ENCODE assay signal across 24 cellular contexts in genomic region chr18:57026316-57026715, GRCh38.
DNase-seq lines count a peak whose midpoint lies in the region; ATAC-seq, FAIRE-seq and TF ChIP-seq lines count a peak whose summit lies in the region.
"Had no signal": no experiment of that assay in that cellular context is flagged by ENCODE, and none has a peak within 500 bp of the region (broad histone marks: within the 10 kb centered on the region; RNA-seq: fewer than 3 reads in every experiment).

No MANE protein-coding gene starts in this region.

- dilution Hi-C loops in IMR-90 (cut with HindIII; ENCODE audit: low sequenced_read_pairs, unreplicated experiment) = no loop called here

- TF ChIP-seq CTCF in IMR-90 (conservative IDR thresholded peaks at IDR 0.05; ENCODE audit: low read depth, low read length) (no peak), astrocyte (IDR thresholded peaks at IDR 0.05; ENCODE audit: insufficient read depth, low read depth, low read length) (no peak), Caco-2 (IDR thresholded peaks at IDR 0.05; ENCODE audit: insufficient read depth in 1 of 2, low read depth in 1 of 2, low read length in 1 of 2, severe bottlenecking in 1 of 2, unreplicated experiment in 1 of 2) (no peak)

- TF ChIP-seq POLR2A in IMR-90 (IDR thresholded peaks at IDR 0.05; ENCODE audit: low read depth, low read length) = no peak

- no peaks in the 10 kb centered on the region for H3K4me1 ChIP-seq in IMR-90 (ENCODE audit: control insufficient read depth, insufficient read depth, low read length)
- no peaks in the 10 kb centered on the region for H3K4me1 ChIP-seq in astrocyte (ENCODE audit: insufficient read depth, low read length)
- no peaks in the 10 kb centered on the region for H3K4me1 ChIP-seq in Caco-2
- no peaks in the 10 kb centered on the region for H3K4me1 ChIP-seq in aorta (ENCODE audit: control insufficient read depth in 1 of 2, insufficient read depth in 2 of 2, low read length in 2 of 2)
- H3K4me1 ChIP-seq: left lung, sigmoid colon, testis had no signal

- no peaks in the 10 kb centered on the region for H3K9me3 Mint-ChIP-seq in astrocyte (ENCODE audit: unreplicated experiment)
- H3K9me3 Mint-ChIP-seq in Caco-2 (ENCODE audit: unreplicated experiment) = no peaks in the 10 kb centered on the region

- H2BK15ac ChIP-seq in IMR-90 (ENCODE audit: low read depth, low read length) = no peak overlapping the region

- H3K79me1 ChIP-seq in IMR-90 (ENCODE audit: low read depth in 1 of 2, low read length in 2 of 2) = no peaks in the 10 kb centered on the region

- H3K36me3 Mint-ChIP-seq in astrocyte (ENCODE audit: low read depth, unreplicated experiment) (peaks cover 5% of the 10 kb centered on the region), Caco-2 (ENCODE audit: insufficient read depth, unreplicated experiment) (no peaks in the 10 kb centered on the region)

- peak; percentile 48 for ATAC-seq in IMR-90 (ENCODE audit: low read depth)
- ATAC-seq in aorta (ENCODE audit: low FRiP score) = no peak
- ATAC-seq: left lung had no signal

- FAIRE-seq in astrocyte (lab: Jason Lieb, UNC) = no peak
- FAIRE-seq: colon, GM12891, islet of Langerhans, urothelium cell line had no signal

- no peak overlapping the region for H3K14ac ChIP-seq in IMR-90 (replicated peaks; ENCODE audit: low read depth, low read length)

- BruUV-seq in IMR-90 (replicated peaks; lab: Mats Ljungman, UMichigan) = no TSS peak
- no TSS peak for BruUV-seq in Caco-2 (replicated peaks; lab: Mats Ljungman, UMichigan)

- peaks cover 7% of the 10 kb centered on the region for H3K4me1 Mint-ChIP-seq in astrocyte (ENCODE audit: low read depth, unreplicated experiment)
- H3K4me1 Mint-ChIP-seq in Caco-2 (ENCODE audit: low read depth, unreplicated experiment) = no peaks in the 10 kb centered on the region

- H2BK120ac ChIP-seq in IMR-90 (ENCODE audit: low read depth, low read length) = no peak overlapping the region

- H4K8ac ChIP-seq in IMR-90 (ENCODE audit: low read depth in 2 of 2, low read length in 2 of 2) = no peak overlapping the region

- H3K9ac ChIP-seq in IMR-90 (ENCODE audit: low read depth, low read length) = no peak overlapping the region
- no peak overlapping the region for H3K9ac ChIP-seq in astrocyte (ENCODE audit: low read length)

- no peak overlapping the region for H3K27ac Mint-ChIP-seq in astrocyte (ENCODE audit: unreplicated experiment)
- no peak overlapping the region for H3K27ac Mint-ChIP-seq in Caco-2 (ENCODE audit: unreplicated experiment)

- no peak for TF ChIP-seq RAD21 in IMR-90 (IDR thresholded peaks at IDR 0.05; ENCODE audit: low read length)

- no peak overlapping the region for H4K91ac ChIP-seq in IMR-90 (ENCODE audit: insufficient read depth, low read depth, low read length)

- no peaks in the 10 kb centered on the region for H3K9me3 ChIP-seq in IMR-90 (ENCODE audit: control insufficient read depth, insufficient read depth, low read length)
- H3K9me3 ChIP-seq in astrocyte (ENCODE audit: insufficient read depth, low read depth, low read length) = no peaks in the 10 kb centered on the region
- no peaks in the 10 kb centered on the region for H3K9me3 ChIP-seq in Caco-2
- no peaks in the 10 kb centered on the region for H3K9me3 ChIP-seq in aorta (ENCODE audit: control insufficient read depth, low read length)
- H3K9me3 ChIP-seq: left lung, neutrophil, sigmoid colon, testis had no signal

- H3K27me3 Mint-ChIP-seq in astrocyte (ENCODE audit: low read depth, unreplicated experiment) (no peaks in the 10 kb centered on the region), Caco-2 (ENCODE audit: insufficient read depth, unreplicated experiment) (no peaks in the 10 kb centered on the region)

- peak; percentile 8 for DNase-seq in EL
- DNase-seq in IMR-90 = peak; percentile 28
- DNase-seq in astrocyte (ENCODE audit: low read depth) = peak; percentile 16
- DNase-seq in iris pigment epithelial cell (ENCODE audit: low read depth) = peak; percentile 28
- DNase-seq in Caco-2 = no peak
- no peak for DNase-seq in aorta
- DNase-seq in stimulated activated CD4-positive, alpha-beta T cell treated with anti-CD3 and anti-CD28 coated beads, Interleukin-4, amount 100 ng/mL, for 1 hour = no peak
- DNase-seq: activated CD8-positive, alpha-beta memory T cell treated with anti-CD3 and anti-CD28 coated beads for 24 hours; activated gamma-delta T cell treated with Interleukin-2 at 50 U/mL for 16 hours; effector CD4-positive, alpha-beta T cell; left lung; mesendoderm; NCI-H345; OCI-M1; sigmoid colon; stimulated activated CD4-positive, alpha-beta T cell treated with anti-CD3 and anti-CD28 coated beads, Interleukin-15, amount 100 ng/mL, for 24 hours; stimulated activated naive CD4-positive, alpha-beta T cell treated with Interleukin-2 at 50 U/mL for 16 hours; T-helper 2 cell; testis had no signal

- H4K5ac ChIP-seq in IMR-90 (ENCODE audit: low read depth, low read length) = no peak overlapping the region

- H3K36me3 ChIP-seq in IMR-90 (ENCODE audit: control insufficient read depth, insufficient read depth, low read length) = peaks cover 9% of the 10 kb centered on the region; the same call in 1 of the 2 replicates
- H3K36me3 ChIP-seq in astrocyte (ENCODE audit: insufficient read depth, low read length) = no peaks in the 10 kb centered on the region
- no peaks in the 10 kb centered on the region for H3K36me3 ChIP-seq in Caco-2 (ENCODE audit: control insufficient read depth, insufficient read depth, low read length)
- peaks cover 0 to 10% of the 10 kb centered on the region in 2 donors for H3K36me3 ChIP-seq in aorta (ENCODE audit: control insufficient read depth in 1 of 2, insufficient read depth in 2 of 2, low read length in 1 of 2)

- H3K79me2 ChIP-seq in astrocyte (ENCODE audit: insufficient read depth, low read length) = no peaks in the 10 kb centered on the region

- H3K4me2 ChIP-seq in IMR-90 (ENCODE audit: low read depth, low read length) (no peak overlapping the region), astrocyte (ENCODE audit: low read length) (no peak overlapping the region)

- peaks cover 6% of the 10 kb centered on the region for H3K9me1 ChIP-seq in IMR-90 (ENCODE audit: insufficient read depth, low read length)

- no peak overlapping the region for H2AK5ac ChIP-seq in IMR-90 (ENCODE audit: low read depth, low read length)

- H3K23ac ChIP-seq in IMR-90 (ENCODE audit: low read depth, low read length) = no peak overlapping the region

- H3K27me3 ChIP-seq in IMR-90 (ENCODE audit: control insufficient read depth, insufficient read depth, low read length) = no peaks in the 10 kb centered on the region
- H3K27me3 ChIP-seq in astrocyte (ENCODE audit: insufficient read depth, low read length) = no peaks in the 10 kb centered on the region
- H3K27me3 ChIP-seq in Caco-2 (replicated peaks; ENCODE audit: control insufficient read depth, insufficient read depth, low read length) = no peaks in the 10 kb centered on the region
- no peaks in the 10 kb centered on the region for H3K27me3 ChIP-seq in aorta (ENCODE audit: control insufficient read depth in 1 of 2, insufficient read depth in 2 of 2, low read length in 1 of 2)
- H3K27me3 ChIP-seq: left lung, neutrophil, sigmoid colon, testis had no signal

- H3K4me3 Mint-ChIP-seq in astrocyte (ENCODE audit: unreplicated experiment) (no peak overlapping the region), Caco-2 (ENCODE audit: unreplicated experiment) (no peak overlapping the region)

- no peak overlapping the region for H2BK20ac ChIP-seq in IMR-90 (ENCODE audit: low read depth, low read length)

- H3K56ac ChIP-seq in IMR-90 (ENCODE audit: extremely low read depth, insufficient read depth, low read length) = no peak overlapping the region

- in situ Hi-C loops in IMR-90 (cut with MboI; ENCODE audit: low sequenced_read_pairs) = no loop called here

- no peak overlapping the region for H3K4me3 ChIP-seq in IMR-90 (ENCODE audit: insufficient read depth, low read depth, low read length)
- no peak overlapping the region for H3K4me3 ChIP-seq in astrocyte (ENCODE audit: insufficient read depth, low read depth, low read length)
- no peak overlapping the region for H3K4me3 ChIP-seq in Caco-2 (ENCODE audit: low read depth, low read length)
- H3K4me3 ChIP-seq in aorta (ENCODE audit: low read length in 2 of 2) = no peak overlapping the region
- H3K4me3 ChIP-seq: left lung, sigmoid colon, testis had no signal

- no peak overlapping the region for H3K27ac ChIP-seq in IMR-90 (ENCODE audit: insufficient read depth, low read length)
- H3K27ac ChIP-seq in astrocyte (ENCODE audit: low read depth, low read length) = no peak overlapping the region
- no peak overlapping the region for H3K27ac ChIP-seq in aorta (ENCODE audit: low read depth in 1 of 2, low read length in 2 of 2)
- H3K27ac ChIP-seq: left lung, neutrophil, sigmoid colon, testis had no signal

- H2AK9ac ChIP-seq in IMR-90 (replicated peaks; ENCODE audit: low read depth, low read length, poor library complexity) = no peak overlapping the region

- H2BK5ac ChIP-seq in IMR-90 (ENCODE audit: low read depth, low read length, poor library complexity, severe bottlenecking) = no peak overlapping the region

- WGBS in IMR-90 (ENCODE audit: extremely low coverage in 2 of 2, insufficient read length in 1 of 2), 2 experiments = no CpG with 5 or more reads among the region's 2 CpGs
- 96 to 100% methylated on average over 2 of the region's 2 CpGs for WGBS in aorta, 2 donors

- CTCF ChIA-PET in IMR-90 (lab: Yijun Ruan, JAX) = no interaction called here
- CTCF ChIA-PET in Caco-2 (lab: Charles Lee) = no interaction called here

- no peak overlapping the region for H2AFZ ChIP-seq in IMR-90 (replicated peaks; ENCODE audit: low read length, poor library complexity)
- H2AFZ ChIP-seq in astrocyte (ENCODE audit: low read depth, low read length) = no peak overlapping the region

- intact Hi-C loops in IMR-90 (cut with micrococcal nuclease) = no loop called here
- intact Hi-C loops in Caco-2 (cut with micrococcal nuclease; ENCODE audit: unreplicated experiment) = no loop called here
- intact Hi-C loops in aorta (cut with DNase I) = no loop called here

- H4K20me1 ChIP-seq in IMR-90 (ENCODE audit: insufficient read depth, low read length) (no peaks in the 10 kb centered on the region), astrocyte (ENCODE audit: insufficient read depth, low read length) (no peaks in the 10 kb centered on the region)

- no peak overlapping the region for H3K18ac ChIP-seq in IMR-90 (ENCODE audit: low read depth, low read length)

- POLR2A ChIA-PET in IMR-90 (lab: Charles Lee; ENCODE audit: unreplicated experiment) = no interaction called here
- POLR2A ChIA-PET in Caco-2 (lab: Charles Lee) = no interaction called here

- H3K4ac ChIP-seq in IMR-90 (ENCODE audit: low read depth, low read length) = no peak overlapping the region

TF ChIP-seq in IMR-90, 13 proteins besides CTCF, POLR2A, EP300 and RAD21 (continues in another document):
- TF ChIP-seq USF2 (IDR thresholded peaks at IDR 0.05; ENCODE audit: low read depth, low read length) (no peak), SMC3 (IDR thresholded peaks at IDR 0.05; ENCODE audit: low read depth, low read length) (no peak)

Comparison
In these comparisons a context has a peak if more than half of its experiments do, and no peak if none do; other contexts are left out.
1. DNase-seq: peak in EL (single experiment), IMR-90 (single experiment), astrocyte (single experiment) and iris pigment epithelial cell (single experiment); none in Caco-2 (0 of 2), aorta (0 of 2) and stimulated activated CD4-positive, alpha-beta T cell treated with anti-CD3 and anti-CD28 coated beads, Interleukin-4, amount 100 ng/mL, for 1 hour (single experiment).